ENCODE assay signal across 3 cellular contexts in genomic region chr20:11724112-11724511, GRCh38.
"Had no signal": no experiment of that assay in that cellular context is flagged by ENCODE, and none has a peak within 500 bp of the region (broad histone marks: within the 10 kb centered on the region; RNA-seq: fewer than 3 reads in every experiment).

No MANE protein-coding gene starts in this region.

- DNase-seq: GDM1, GF-D8 had no signal

- H3K4me3 ChIP-seq: GM12878 had no signal

- ATAC-seq: GM12878 had no signal
